ENCODE assay signal across 16 cellular contexts in the genomic region with DNA sequence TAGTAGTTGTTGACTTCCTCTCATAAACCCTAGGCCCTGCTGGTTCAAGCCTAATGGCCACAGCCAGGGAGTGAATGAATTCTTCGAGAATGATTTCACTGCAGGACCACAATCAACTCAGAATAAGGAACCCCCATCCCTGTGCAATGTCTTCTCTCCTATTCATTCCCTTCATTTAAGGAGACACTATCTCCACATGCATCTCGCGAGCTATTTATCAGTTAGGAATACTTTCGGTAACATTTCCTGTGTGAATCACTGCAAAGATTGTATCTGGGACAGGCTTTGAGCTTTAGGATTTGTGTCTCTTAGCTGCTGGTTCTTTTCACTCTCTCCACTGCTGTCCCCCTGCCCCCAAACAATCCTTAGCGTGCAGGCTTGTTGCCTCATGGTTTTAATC.
DNase-seq lines count a peak whose midpoint lies in the region; ATAC-seq and TF ChIP-seq lines count a peak whose summit lies in the region.
"Had no signal": no experiment of that assay in that cellular context is flagged by ENCODE, and none has a peak within 500 bp of the region (broad histone marks: within the 10 kb centered on the region; RNA-seq: fewer than 3 reads in every experiment).

No MANE protein-coding gene starts in this region.

- peak overlapping the region; percentile 83 for H2BK120ac ChIP-seq in mesendoderm (ENCODE audit: low read depth, low read length)

- no peak overlapping the region for H3K4me2 ChIP-seq in mesendoderm (ENCODE audit: low read length)

- H2BK15ac ChIP-seq in mesendoderm (replicated peaks; ENCODE audit: low read depth), result no peak overlapping the region

- WGBS in mesendoderm (ENCODE audit: extremely low coverage, insufficient coverage, low lambda C conversion rate), result no CpG with 5 or more reads among the region's 5 CpGs

- H3K9me3 ChIP-seq in Peyer's patch, result no peaks in the 10 kb centered on the region
- H3K9me3 ChIP-seq: spleen, transverse colon had no signal

- no peaks in the 10 kb centered on the region for H3K36me3 ChIP-seq in mesendoderm (ENCODE audit: control insufficient read depth, insufficient read depth, low read length)
- H3K36me3 ChIP-seq in Peyer's patch, result no peaks in the 10 kb centered on the region
- H3K36me3 ChIP-seq: spleen, transverse colon had no signal

- peaks cover 17% of the 10 kb centered on the region for H3K4me1 ChIP-seq in mesendoderm (ENCODE audit: control insufficient read depth, low read depth, low read length)
- H3K4me1 ChIP-seq in Peyer's patch, result peaks cover 0 to 7% (median under 1%) of the 10 kb centered on the region in 4 donors
- H3K4me1 ChIP-seq: spleen had no signal

- H2AK5ac ChIP-seq in mesendoderm (ENCODE audit: low read length), result no peak overlapping the region

- no peak overlapping the region for H4K8ac ChIP-seq in mesendoderm (ENCODE audit: low read depth, low read length)

- peak; percentile 27 for DNase-seq in AG08395 (ENCODE audit: low spot score)
- DNase-seq in HT-29 (ENCODE audit: low spot score), result peak; percentile 58
- peak; percentile 97 for DNase-seq in amniotic epithelial cell (ENCODE audit: low read depth)
- DNase-seq in mesendoderm, result peak; percentile 99
- DNase-seq in Peyer's patch, result no peak
- DNase-seq in effector CD8-positive, alpha-beta T cell (lab: John Stamatoyannopoulos, UW), result no peak
- no peak for DNase-seq in stimulated activated CD4-positive, alpha-beta T cell treated with anti-CD3 and anti-CD28 coated beads, Interleukin-1b, Interleukin-23, amount 100 ng/mL, for 48 hours
- DNase-seq: activated CD4-positive, alpha-beta T cell treated with anti-CD3 and anti-CD28 coated beads, Interleukin-2, amount 50 U/mL, for 1 hour; activated naive CD4-positive, alpha-beta T cell treated with Interleukin-2 at 50 U/mL for 16 hours; glutamatergic neuron; NCI-H2029; NCI-H524 treated with DMSO at 0.1 percent for 48 hours; spleen; stimulated activated naive B cell treated with anti-CD40 and anti-IgM and Interleukin-4, amounts not matched to agents 10 μg/mL and 1 μg/mL and 100 μg/mL, for 72 hours; transverse colon had no signal

- H3K27me3 ChIP-seq in mesendoderm (ENCODE audit: insufficient read depth, low read length, poor library complexity), result no peaks in the 10 kb centered on the region
- no peaks in the 10 kb centered on the region for H3K27me3 ChIP-seq in Peyer's patch
- H3K27me3 ChIP-seq: transverse colon had no signal

- no peaks in the 10 kb centered on the region for H3K79me2 ChIP-seq in mesendoderm (ENCODE audit: control insufficient read depth, insufficient read depth, low read length)

- no peaks in the 10 kb centered on the region for H3K79me1 ChIP-seq in mesendoderm (ENCODE audit: low read length)

- no peak overlapping the region for H3K4ac ChIP-seq in mesendoderm (ENCODE audit: low read depth, low read length)

- no peak overlapping the region for H4K5ac ChIP-seq in mesendoderm (ENCODE audit: low read length)

- no peak for ATAC-seq in GM18861 (IDR thresholded peaks at IDR 0.05; ENCODE audit: unreplicated experiment)
- ATAC-seq: stimulated activated naive B cell treated with anti-CD40 and anti-IgM and Interleukin-4, amounts not matched to agents 10 μg/mL and 1 μg/mL and 100 μg/mL, for 72 hours had no signal

- TF ChIP-seq POLR2A in Peyer's patch (IDR thresholded peaks at IDR 0.05), result no peak

- H3K56ac ChIP-seq in mesendoderm (ENCODE audit: low read length), result no peak overlapping the region

- no peak overlapping the region for H3K9ac ChIP-seq in mesendoderm (ENCODE audit: low read length)

- H3K27ac ChIP-seq in mesendoderm (ENCODE audit: low read depth, low read length), result peak overlapping the region; percentile 89
- H3K27ac ChIP-seq in Peyer's patch, result no peak overlapping the region
- H3K27ac ChIP-seq: spleen, transverse colon had no signal

- no peak overlapping the region for H3K23ac ChIP-seq in mesendoderm (ENCODE audit: low read length)

- H3K18ac ChIP-seq in mesendoderm (ENCODE audit: low read length), result no peak overlapping the region

- no peak overlapping the region for H2BK5ac ChIP-seq in mesendoderm (ENCODE audit: low read length)

- TF ChIP-seq CTCF in Peyer's patch (IDR thresholded peaks at IDR 0.05), result no peak

- H3K4me3 ChIP-seq in mesendoderm (ENCODE audit: low read length) (no peak overlapping the region), Peyer's patch (no peak overlapping the region)
- H3K4me3 ChIP-seq: spleen, transverse colon had no signal

Comparison
In these comparisons a context has a peak if more than half of its experiments do, and no peak if none do; other contexts are left out.
1. DNase-seq: peak in AG08395 (single experiment), HT-29 (single experiment), amniotic epithelial cell (single experiment) and mesendoderm (single experiment); none in Peyer's patch (0 of 3), effector CD8-positive, alpha-beta T cell (single experiment) and stimulated activated CD4-positive, alpha-beta T cell treated with anti-CD3 and anti-CD28 coated beads, Interleukin-1b, Interleukin-23, amount 100 ng/mL, for 48 hours (single experiment).